Comparison of ENCODE assay signal across 12 cellular contexts in the genomic region with DNA sequence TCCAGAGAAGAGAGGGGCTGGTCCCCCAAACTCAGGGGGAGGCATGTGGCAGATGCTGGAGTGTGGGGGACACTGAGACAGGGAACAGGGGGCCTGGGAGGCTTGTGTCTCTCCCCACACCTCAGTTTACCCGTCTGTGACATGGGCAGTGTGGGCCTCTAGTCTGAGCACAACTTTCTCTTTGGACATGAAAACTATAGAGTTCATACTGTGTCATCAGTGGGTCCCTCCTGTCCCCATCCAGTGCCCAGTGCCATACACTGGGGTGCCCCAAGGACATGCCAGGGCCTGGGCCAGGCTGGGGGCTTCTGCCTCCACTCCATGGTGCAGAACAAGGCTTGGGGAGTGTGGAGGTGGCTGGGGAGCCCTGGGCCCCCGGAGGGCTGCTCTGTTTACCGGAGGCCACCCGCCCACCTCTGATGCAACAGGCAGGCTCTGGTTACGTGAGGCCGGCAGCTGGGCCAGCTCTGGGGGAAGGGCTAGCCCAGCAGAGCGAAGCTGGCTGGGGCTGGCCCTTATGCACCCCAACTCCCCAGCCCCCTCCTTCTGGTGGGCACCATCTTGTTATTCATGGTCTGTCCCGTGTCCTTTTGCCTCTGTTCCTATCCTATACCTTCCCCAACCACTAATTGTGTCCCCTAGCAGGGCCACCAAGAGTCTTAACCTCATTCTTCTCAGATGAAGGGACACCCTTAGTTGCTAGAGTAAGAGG. TPM values are rescaled to one million over a fixed set of nuclear protein-coding genes. Genes with fewer than 3 reads are reported as not detected.
A peak's percentile ranks its signal among the peaks of the same experiment; 100 is the strongest.
DNase-seq lines count a peak whose midpoint lies in the region; ATAC-seq and TF ChIP-seq lines count a peak whose summit lies in the region.
"Had no signal": no experiment of that assay in that cellular context is flagged by ENCODE, and none has a peak within 500 bp of the region (broad histone marks: within the 10 kb centered on the region; RNA-seq: fewer than 3 reads in every experiment).

No MANE protein-coding gene starts in this region.

- no peaks in the 10 kb centered on the region for H3K27me3 Mint-ChIP-seq in Calu3 (ENCODE audit: unreplicated experiment)

- no peak overlapping the region for H3K4me2 ChIP-seq in PC-3 (ENCODE audit: low read length)

- H3K27ac ChIP-seq in HL-60 (replicated peaks): peak overlapping the region; percentile 50
- no peak overlapping the region for H3K27ac ChIP-seq in PC-3 (ENCODE audit: low read length)

- H3K36me3 ChIP-seq in PC-3 (ENCODE audit: low read depth, low read length): peaks cover 4% of the 10 kb centered on the region

- POLR2A ChIA-PET in PC-3 (lab: Charles Lee; ENCODE audit: unreplicated experiment): no interaction called here

- H3K9me2 ChIP-seq in PC-3 (replicated peaks; ENCODE audit: low read length): no peaks in the 10 kb centered on the region

- H3K27me3 ChIP-seq in HL-60 (ENCODE audit: insufficient read depth, poor library complexity, severe bottlenecking) (no peaks in the 10 kb centered on the region), PC-3 (ENCODE audit: low read length) (no peaks in the 10 kb centered on the region)

- no peaks in the 10 kb centered on the region for H3K4me1 ChIP-seq in PC-3 (ENCODE audit: insufficient read depth, low read length)

- peak overlapping the region; percentile 27 for H3K27ac Mint-ChIP-seq in Calu3 (ENCODE audit: unreplicated experiment)

- DNase-seq in Calu3: no peak
- peak in 1 of 2 experiments; percentile 80 for DNase-seq in HL-60 (ENCODE audit: low read depth in 1 of 2, low spot score in 1 of 2)
- DNase-seq in SKM-1 treated with dmso at 0.1 percent for 144 hours (lab: John Stamatoyannopoulos, UW; ENCODE audit: unreplicated experiment): peak; percentile 15
- DNase-seq in left kidney (ENCODE audit: low read depth, low spot score): peak; percentile 78
- no peak for DNase-seq in Right ventricle myocardium superior
- no peak for DNase-seq in PC-3
- DNase-seq in HK-2 (ENCODE audit: unreplicated experiment): no peak
- DNase-seq: activated CD8-positive, alpha-beta memory T cell treated with anti-CD3 and anti-CD28 coated beads, Interleukin-2, amount 50 U/mL, for 4 hours; foreskin melanocyte; NCI-H1694 had no signal

- ATAC-seq in Right ventricle myocardium superior (ENCODE audit: poor library complexity) (no peak), PC-3 (no peak), GM18858 (IDR thresholded peaks at IDR 0.05; ENCODE audit: unreplicated experiment) (no peak)

- H3F3A ChIP-seq in PC-3 (ENCODE audit: low read length, unreplicated experiment): no peaks in the 10 kb centered on the region

- CTCF ChIA-PET in Calu3 (lab: Charles Lee) (no interaction called here), PC-3 (lab: Charles Lee) (no interaction called here)

- no peaks in the 10 kb centered on the region for H4K20me1 ChIP-seq in PC-3 (ENCODE audit: low read length)

- no peak overlapping the region for H2AFZ ChIP-seq in PC-3 (ENCODE audit: low read length)

- H3K4me1 Mint-ChIP-seq in Calu3 (ENCODE audit: low read depth, unreplicated experiment): no peaks in the 10 kb centered on the region

- H3K36me3 Mint-ChIP-seq in Calu3 (ENCODE audit: insufficient read depth, unreplicated experiment): peaks cover 23% of the 10 kb centered on the region

- H3K79me2 ChIP-seq in PC-3 (ENCODE audit: low read length): no peaks in the 10 kb centered on the region

- TSS peak; percentile 15 for BruUV-seq in Calu3 (replicated peaks; lab: Mats Ljungman, UMichigan)
- no TSS peak for BruUV-seq in PC-3 (replicated peaks; lab: Mats Ljungman, UMichigan)

- TF ChIP-seq CTCF in Calu3 (IDR thresholded peaks at IDR 0.05; ENCODE audit: unreplicated experiment) (no peak), HL-60 (IDR thresholded peaks at IDR 0.05; ENCODE audit: insufficient read depth, low read length) (no peak), PC-3 (conservative IDR thresholded peaks at IDR 0.05; ENCODE audit: low read depth, low read length) (no peak)

- H3K9ac ChIP-seq in PC-3 (ENCODE audit: low read length): no peak overlapping the region

- H3K4me3 ChIP-seq in HL-60 (replicated peaks; ENCODE audit: insufficient read depth, low read length) (no peak overlapping the region), PC-3 (ENCODE audit: low read length) (no peak overlapping the region)
- H3K4me3 ChIP-seq: lung had no signal

- no peaks in the 10 kb centered on the region for H3K9me3 Mint-ChIP-seq in Calu3 (ENCODE audit: low read depth, unreplicated experiment)

- intact Hi-C loops in Calu3 (cut with micrococcal nuclease; ENCODE audit: unreplicated experiment): no loop called here
- intact Hi-C loops in Right ventricle myocardium superior (cut with DNase I): no loop called here
- intact Hi-C loops in PC-3 (cut with micrococcal nuclease): no loop called here

- H3K4me3 Mint-ChIP-seq in Calu3 (ENCODE audit: low read depth, unreplicated experiment): no peak overlapping the region

- no peaks in the 10 kb centered on the region for H3K9me3 ChIP-seq in PC-3 (ENCODE audit: low read length)

RNA-seq across cellular contexts. Expression of a gene that starts 1.9 kb away (rescaled TPM):
- total RNA-seq in Calu3 (2022) (1.7 and 2.3 TPM in 2 replicates), Right ventricle myocardium superior (0.83 TPM), PC-3 (2014; rRNA removed) (0.22 and 0.29 TPM in 2 replicates)

RNA-seq across cellular contexts. Expression of a gene that starts 20.0 kb away (rescaled TPM):
- 24.0 and 26.3 TPM in 2 replicates for total RNA-seq in Calu3 (2022)
- 21.0 TPM for total RNA-seq in Right ventricle myocardium superior
- 21.9 and 33.1 TPM in 2 replicates for total RNA-seq in PC-3 (2014; rRNA removed)

RNA-seq across cellular contexts. Expression of a gene that starts 20.1 kb away (rescaled TPM):
- 63.2 and 66.5 TPM in 2 replicates for total RNA-seq in Calu3 (2022)
- 33.9 TPM for total RNA-seq in Right ventricle myocardium superior
- 88.5 and 104 TPM in 2 replicates for total RNA-seq in PC-3 (2014; rRNA removed)

RNA-seq across cellular contexts. Expression of a gene that starts 31.2 kb away (rescaled TPM):
- total RNA-seq in Calu3 (2022) (20.6 and 23.2 TPM in 2 replicates), Right ventricle myocardium superior (5.9 TPM), PC-3 (2014; rRNA removed) (39.3 and 47.0 TPM in 2 replicates)

RNA-seq across cellular contexts. Expression of a gene that starts 33.7 kb away (rescaled TPM):
- total RNA-seq in Calu3 (2022) (24.0 and 28.9 TPM in 2 replicates), Right ventricle myocardium superior (23.0 TPM), PC-3 (2014; rRNA removed) (49.9 and 90.0 TPM in 2 replicates)

Comparison
In these comparisons a context has a peak if more than half of its experiments do, and no peak if none do; other contexts are left out.
1. DNase-seq: peak in SKM-1 treated with dmso at 0.1 percent for 144 hours (single experiment) and left kidney (single experiment); none in Calu3 (single experiment), Right ventricle myocardium superior (single experiment), PC-3 (single experiment) and HK-2 (single experiment).